11 cellular contexts compared by ENCODE assay signal in the genomic region with DNA sequence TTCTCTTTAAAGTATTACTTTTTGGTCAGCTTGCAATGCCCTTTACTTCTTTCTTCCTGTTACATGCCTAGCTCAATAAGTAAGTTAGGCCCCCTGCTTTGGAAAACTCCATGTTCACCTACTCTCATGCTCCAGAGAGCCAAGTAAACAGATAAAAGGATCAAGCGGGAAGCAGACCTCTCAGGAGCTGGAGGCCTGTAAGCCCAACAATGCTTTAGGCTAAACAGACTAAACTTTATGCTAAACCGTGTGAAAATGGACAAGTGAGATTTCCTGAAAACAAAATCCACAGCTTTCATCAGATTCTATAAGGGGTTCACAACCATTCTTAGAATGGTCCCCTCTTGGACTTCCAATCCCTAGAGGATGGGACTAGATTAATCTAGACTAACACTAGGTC. TPM values are rescaled to one million over a fixed set of nuclear protein-coding genes. Genes with fewer than 3 reads are reported as not detected.
A peak's percentile ranks its signal among the peaks of the same experiment; 100 is the strongest.
DNase-seq lines count a peak whose midpoint lies in the region; ATAC-seq and TF ChIP-seq lines count a peak whose summit lies in the region.
"Had no signal": no experiment of that assay in that cellular context is flagged by ENCODE, and none has a peak within 500 bp of the region (broad histone marks: within the 10 kb centered on the region; RNA-seq: fewer than 3 reads in every experiment).

No MANE protein-coding gene starts in this region.

- H3K4me3 Mint-ChIP-seq in CD14-positive monocyte, result no peak overlapping the region
- H3K4me3 Mint-ChIP-seq in chondrocyte (ENCODE audit: unreplicated experiment), result no peak overlapping the region
- no peak overlapping the region for H3K4me3 Mint-ChIP-seq in neural crest cell

- H3K9me3 ChIP-seq in Karpas-422 (ENCODE audit: low read length) (no peaks in the 10 kb centered on the region), prostate gland (no peaks in the 10 kb centered on the region)

- peak overlapping the region; percentile 20 for H3K9ac ChIP-seq in Karpas-422 (ENCODE audit: low read length)

- H3K4me1 Mint-ChIP-seq in CD14-positive monocyte (peaks cover 94% of the 10 kb centered on the region), chondrocyte (ENCODE audit: low read depth) (peaks cover 91% of the 10 kb centered on the region), neural crest cell (peaks cover 62% of the 10 kb centered on the region)

- no peaks in the 10 kb centered on the region for H3K9me2 ChIP-seq in Karpas-422 (replicated peaks; ENCODE audit: insufficient read depth, low read length)

- intact Hi-C loops in CD14-positive monocyte (cut with micrococcal nuclease) (no loop called here), prostate gland (cut with DNase I) (no loop called here)

- TF ChIP-seq CTCF in CD14-positive monocyte (IDR thresholded peaks at IDR 0.05) (no peak), chondrocyte (IDR thresholded peaks at IDR 0.05) (no peak), neural crest cell (conservative IDR thresholded peaks at IDR 0.05) (no peak), prostate gland (IDR thresholded peaks at IDR 0.05) (no peak)

- TF ChIP-seq POLR2A in prostate gland (IDR thresholded peaks at IDR 0.05), result no peak

- H3K27me3 Mint-ChIP-seq in CD14-positive monocyte (ENCODE audit: low read depth in 3 of 3), result no peaks in the 10 kb centered on the region
- no peaks in the 10 kb centered on the region for H3K27me3 Mint-ChIP-seq in chondrocyte (ENCODE audit: low read depth)
- no peaks in the 10 kb centered on the region for H3K27me3 Mint-ChIP-seq in neural crest cell (ENCODE audit: low read depth)

- no peak for ATAC-seq in HG02623 (IDR thresholded peaks at IDR 0.05; ENCODE audit: unreplicated experiment)
- no peak for ATAC-seq in GM21786 (IDR thresholded peaks at IDR 0.05; ENCODE audit: unreplicated experiment)

- H3K27ac Mint-ChIP-seq in CD14-positive monocyte, result peak overlapping the region; percentile 97 to 99 (median 98)
- H3K27ac Mint-ChIP-seq in chondrocyte (ENCODE audit: unreplicated experiment), result peak overlapping the region; percentile 95
- peak overlapping the region; percentile 75 for H3K27ac Mint-ChIP-seq in neural crest cell (ENCODE audit: unreplicated experiment)

- H3K27me3 ChIP-seq in Karpas-422 (ENCODE audit: low read length) (no peaks in the 10 kb centered on the region), prostate gland (replicated peaks; ENCODE audit: insufficient read depth) (no peaks in the 10 kb centered on the region)

- 69% methylated on average over 2 of the region's 2 CpGs for WGBS in prostate gland

- DNase-seq in CD14-positive monocyte (ENCODE audit: low spot score) (no peak), Karpas-422 (no peak), chondrocyte (ENCODE audit: low spot score) (no peak), neural crest cell (ENCODE audit: low read depth, low spot score) (no peak), prostate gland (ENCODE audit: low spot score) (no peak)
- DNase-seq in effector CD4-positive, alpha-beta T cell, result no peak
- DNase-seq: activated gamma-delta T cell treated with Interleukin-2 at 50 U/mL for 16 hours; hippocampal formation; stimulated activated CD4-positive, alpha-beta T cell treated with anti-CD3 and anti-CD28 coated beads, Interleukin-12 subunit alpha, Interleukin-12 subunit beta, amount 100 ng/mL, for 4 hours had no signal

- H3K36me3 Mint-ChIP-seq in CD14-positive monocyte, result peaks cover 10 to 30% of the 10 kb centered on the region in 2 donors
- no peaks in the 10 kb centered on the region for H3K36me3 Mint-ChIP-seq in chondrocyte (ENCODE audit: low read depth)
- no peaks in the 10 kb centered on the region for H3K36me3 Mint-ChIP-seq in neural crest cell (ENCODE audit: low read depth)

- H3K4me1 ChIP-seq in Karpas-422 (ENCODE audit: low read length) (peaks cover 99% of the 10 kb centered on the region), prostate gland (replicated peaks) (peaks cover 4% of the 10 kb centered on the region)

- no peak overlapping the region for H3K4me3 ChIP-seq in Karpas-422 (ENCODE audit: low read length)
- H3K4me3 ChIP-seq in prostate gland, result no peak overlapping the region

- H3K4me2 ChIP-seq in Karpas-422 (ENCODE audit: low read depth, low read length, poor library complexity, severe bottlenecking), result peak overlapping the region; percentile 30

- no peak overlapping the region for H2AFZ ChIP-seq in Karpas-422 (ENCODE audit: low read length)

- peaks cover 5% of the 10 kb centered on the region; the same call in 1 of the 2 replicates for H4K20me1 ChIP-seq in Karpas-422 (ENCODE audit: insufficient read depth, low read depth, low read length)

- no peaks in the 10 kb centered on the region for H3K36me3 ChIP-seq in Karpas-422 (ENCODE audit: insufficient read depth, low read length)
- H3K36me3 ChIP-seq in prostate gland, result no peaks in the 10 kb centered on the region

- H3K27ac ChIP-seq in Karpas-422 (ENCODE audit: low read length), result peak overlapping the region; percentile 86
- H3K27ac ChIP-seq in prostate gland, result no peak overlapping the region

- peaks cover 100% of the 10 kb centered on the region for H3K79me2 ChIP-seq in Karpas-422 (ENCODE audit: low read length)

- H3K9me3 Mint-ChIP-seq in CD14-positive monocyte (no peaks in the 10 kb centered on the region), chondrocyte (ENCODE audit: low read depth) (no peaks in the 10 kb centered on the region), neural crest cell (no peaks in the 10 kb centered on the region)

RNA-seq across cellular contexts. Expression of a gene that starts 40.2 kb away (rescaled TPM):
- 10 to 100 TPM; 27.2 to 39.9 TPM for polyA plus RNA-seq in CD14-positive monocyte
- total RNA-seq in Karpas-422 (2014; rRNA removed; shearing (Covaris generic); ENCODE audit: low replicate concordance), result 130 and 148 TPM in 2 replicates
- 82.2 to 90.2 TPM (median 87.7 TPM) in 3 replicates for total RNA-seq in chondrocyte
- 176 and 180 TPM in 2 replicates for total RNA-seq in neural crest cell
- total RNA-seq in prostate gland, result 100 to 1,000 TPM in 1 of 2 donors, 10 to 100 TPM in 1; 68.9 to 134 TPM

RNA-seq across cellular contexts. Expression of a gene that starts 52.7 kb away (rescaled TPM):
- polyA plus RNA-seq in CD14-positive monocyte, result 10 to 100 TPM; 83.3 to 87.8 TPM
- 174 and 253 TPM in 2 replicates for total RNA-seq in Karpas-422 (2014; rRNA removed; shearing (Covaris generic); ENCODE audit: low replicate concordance)
- 40.4 to 48.8 TPM (median 43.5 TPM) in 3 replicates for total RNA-seq in chondrocyte
- total RNA-seq in neural crest cell, result 41.8 and 47.0 TPM in 2 replicates
- total RNA-seq in prostate gland, result 100 to 1,000 TPM; 153 to 184 TPM
